1 cellular context compared by ENCODE assay signal in the genomic region with DNA sequence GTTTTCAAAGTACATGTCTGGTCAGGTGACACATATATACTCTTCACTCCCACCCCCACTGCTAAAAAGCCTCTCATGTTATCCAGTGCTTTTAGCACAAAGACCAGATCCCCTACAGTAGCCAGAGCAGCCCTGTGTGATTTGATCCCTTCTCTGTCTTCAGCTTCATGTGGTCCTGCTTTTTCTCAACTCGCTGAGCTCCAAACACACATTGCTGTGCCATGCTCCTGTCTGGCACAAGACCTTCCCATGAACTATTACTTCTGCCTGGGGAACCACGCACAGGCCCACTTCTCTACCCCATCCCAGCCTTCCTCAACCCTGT.
TF ChIP-seq lines count a peak whose summit lies in the region.

No MANE protein-coding gene starts in this region.

TF ChIP-seq in HepG2, 621 proteins besides CTCF, POLR2A, EP300 and RAD21 (continued from another document):
- TF ChIP-seq ZNF512 (CRISPR knock-in tag; IDR thresholded peaks at IDR 0.05) (no peak), BORCS8-MEF2B (CRISPR knock-in tag; IDR thresholded peaks at IDR 0.05) (0 out of 2 replicates have a peak, but pooled peaks have one; percentile 26), FOXM1 (CRISPR knock-in tag; IDR thresholded peaks at IDR 0.05) (no peak)
